22 cellular contexts compared by ENCODE assay signal in genomic region chr21:46145840-46146691, GRCh38. TPM values are rescaled to one million over a fixed set of nuclear protein-coding genes. Genes with fewer than 3 reads are reported as not detected.
DNase-seq lines count a peak whose midpoint lies in the region; ATAC-seq, FAIRE-seq and TF ChIP-seq lines count a peak whose summit lies in the region.
"Had no signal": no experiment of that assay in that cellular context is flagged by ENCODE, and none has a peak within 500 bp of the region (broad histone marks: within the 10 kb centered on the region; RNA-seq: fewer than 3 reads in every experiment).

No MANE protein-coding gene starts in this region.

- H3K4me3 ChIP-seq in H1 (ENCODE audit: extremely low read depth in 1 of 4, insufficient read depth in 2 of 4, low read depth in 3 of 4, low read length in 4 of 4) (no peak overlapping the region), neuronal stem cell (ENCODE audit: low read length in 2 of 2) (no peak overlapping the region), uterus (no peak overlapping the region)
- H3K4me3 ChIP-seq: coronary artery, GM23338, SK-N-MC, upper lobe of right lung had no signal

- H3K4me2 ChIP-seq in H1 (ENCODE audit: insufficient read depth in 1 of 2, low read depth in 2 of 2, low read length in 2 of 2) = no peak overlapping the region
- peak overlapping the region; percentile 11 for H3K4me2 ChIP-seq in neuronal stem cell (ENCODE audit: insufficient read depth, low read length, poor library complexity, severe bottlenecking)
- H3K4me2 ChIP-seq: GM23338 had no signal

- H2BK120ac ChIP-seq in H1 (replicated peaks; ENCODE audit: low read depth, low read length) = no peak overlapping the region
- H2BK120ac ChIP-seq in neuronal stem cell (ENCODE audit: low read depth, low read length) = no peak overlapping the region

- TF ChIP-seq EP300 in H1 (IDR thresholded peaks at IDR 0.05; ENCODE audit: borderline replicate concordance in 1 of 2, low read depth in 2 of 2, low read length in 2 of 2) = no peak

- H4K91ac ChIP-seq in H1 (replicated peaks; ENCODE audit: insufficient read length, low read length) (no peak overlapping the region), neuronal stem cell (ENCODE audit: low read depth, low read length, poor library complexity) (no peak overlapping the region)

- peaks cover 0 to 11% (median 2%) of the 10 kb centered on the region in 4 experiments; a peak in 3 of 7 replicates for H3K27me3 ChIP-seq in H1 (replicated peaks in 1 of 4; ENCODE audit: control insufficient read depth in 3 of 4, extremely low read depth in 1 of 4, insufficient read depth in 3 of 4, low read length in 3 of 4)
- H3K27me3 ChIP-seq in neuronal stem cell (ENCODE audit: control insufficient read depth in 3 of 3, insufficient read depth in 3 of 3, low read depth in 1 of 3, low read length in 3 of 3) = peaks cover 0 to 11% (median 0%) of the 10 kb centered on the region in 3 experiments
- no peaks in the 10 kb centered on the region for H3K27me3 ChIP-seq in uterus
- H3K27me3 ChIP-seq: upper lobe of right lung had no signal

- ATAC-seq in left ventricle myocardium superior (no peak), GM18909 (IDR thresholded peaks at IDR 0.05; ENCODE audit: poor library complexity, unreplicated experiment) (no peak)
- ATAC-seq: GM23338, T-helper 17 cell, upper lobe of right lung had no signal

- no peak overlapping the region for H3K14ac ChIP-seq in H1 (ENCODE audit: insufficient read length)
- no peak overlapping the region for H3K14ac ChIP-seq in neuronal stem cell (ENCODE audit: low read length)

- H2AFZ ChIP-seq in H1 (ENCODE audit: low read length) = no peak overlapping the region
- no peak overlapping the region for H2AFZ ChIP-seq in neuronal stem cell (ENCODE audit: low read length)
- H2AFZ ChIP-seq: GM23338 had no signal

- H3K23ac ChIP-seq in H1 (ENCODE audit: insufficient read length) (no peak overlapping the region), neuronal stem cell (ENCODE audit: low read depth, low read length, poor library complexity) (no peak overlapping the region)

- peaks cover 0 to 8% of the 10 kb centered on the region in 2 experiments; a peak in 1 of 4 replicates for H3K9me3 ChIP-seq in H1 (ENCODE audit: insufficient read depth in 2 of 2, low read depth in 1 of 2, low read length in 1 of 2)
- H3K9me3 ChIP-seq in neuronal stem cell (replicated peaks in 1 of 2; ENCODE audit: control insufficient read depth in 2 of 2, insufficient read depth in 1 of 2, low read depth in 1 of 2, low read length in 2 of 2) = peaks cover 2 to 8% of the 10 kb centered on the region in 2 donors
- no peaks in the 10 kb centered on the region for H3K9me3 ChIP-seq in uterus
- H3K9me3 ChIP-seq: upper lobe of right lung had no signal

- no peak for TF ChIP-seq RAD21 in H1 (IDR thresholded peaks at IDR 0.05 in 1 of 2, conservative IDR thresholded peaks at IDR 0.05 in 1 of 2; ENCODE audit: low read depth in 2 of 2, low read length in 2 of 2)

- TF ChIP-seq CTCF in H1 (IDR thresholded peaks at IDR 0.05; ENCODE audit: control extremely low read depth in 1 of 3, insufficient read depth in 1 of 3, low read depth in 1 of 3, low read length in 3 of 3) (no peak), uterus (IDR thresholded peaks at IDR 0.05) (no peak)

- intact Hi-C loops in left ventricle myocardium superior (cut with micrococcal nuclease) (no loop called here), cardiac septum (cut with DNase I) (loop anchor here (10.0 kb wide), 2 partner anchors 79 to 109 kb away; partner anchors contain the start of gene LSS), uterus (cut with DNase I; ENCODE audit: low total_unique reads) (no loop called here)

- H2AK5ac ChIP-seq in H1 (ENCODE audit: low read depth, low read length) (no peak overlapping the region), neuronal stem cell (ENCODE audit: low read depth, low read length) (peak overlapping the region; percentile 63)

- H3K56ac ChIP-seq in H1 (replicated peaks; ENCODE audit: insufficient read length, low read depth, low read length) = no peak overlapping the region

- H2BK5ac ChIP-seq in H1 (ENCODE audit: low read depth, low read length) = no peak overlapping the region
- peak overlapping the region; percentile 66 for H2BK5ac ChIP-seq in neuronal stem cell (ENCODE audit: low read length)

- H2BK12ac ChIP-seq in H1 (ENCODE audit: low read depth, low read length) (no peak overlapping the region), neuronal stem cell (ENCODE audit: low read length) (peak overlapping the region; percentile 73)

- H2BK20ac ChIP-seq in H1 (ENCODE audit: low read length) = no peak overlapping the region

- DNase-seq in left ventricle myocardium superior = peak; percentile 21
- DNase-seq in cardiac septum (ENCODE audit: low spot score) = no peak
- no peak for DNase-seq in H1 (ENCODE audit: low read depth in 1 of 2, low spot score in 2 of 2)
- no peak for DNase-seq in neuronal stem cell (ENCODE audit: low spot score)
- DNase-seq in uterus = peak; percentile 14 to 15
- no peak for DNase-seq in NCI-H1694 (lab: John Stamatoyannopoulos, UW)
- DNase-seq in kidney tubule cell (ENCODE audit: low spot score) = no peak
- DNase-seq: activated effector memory CD4-positive, alpha-beta T cell treated with anti-CD3 and anti-CD28 coated beads, Interleukin-2, amount 50 U/mL, for 16 hours; C1 segment of cervical spinal cord; NCI-H510A; NK-92 treated with Interleukin-12 subunit alpha and Interleukin-12 subunit beta, amount 100 ng/mL, for 24 hours; stimulated activated CD4-positive, alpha-beta T cell treated with anti-CD3 and anti-CD28 coated beads, Interleukin-12 subunit alpha, Interleukin-12 subunit beta, amount 100 ng/mL, for 4 hours; stimulated activated CD4-positive, alpha-beta T cell treated with anti-CD3 and anti-CD28 coated beads, Interleukin-4, amount 100 ng/mL, for 4 hours; upper lobe of right lung had no signal

- H3K36me3 ChIP-seq in H1 (ENCODE audit: control insufficient read depth in 2 of 4, insufficient read depth in 4 of 4, low read length in 3 of 4) (no peaks in the 10 kb centered on the region; a peak in 1 of 8 replicates), neuronal stem cell (replicated peaks in 1 of 2; ENCODE audit: control insufficient read depth in 2 of 2, insufficient read depth in 2 of 2, low read length in 2 of 2) (no peaks in the 10 kb centered on the region), uterus (no peaks in the 10 kb centered on the region)
- H3K36me3 ChIP-seq: upper lobe of right lung had no signal

- H3K79me2 ChIP-seq in H1 (ENCODE audit: control insufficient read depth in 1 of 2, insufficient read depth in 2 of 2, low read length in 2 of 2) = no peaks in the 10 kb centered on the region

- H3K9ac ChIP-seq in H1 (replicated peaks in 1 of 4; ENCODE audit: extremely low read depth in 1 of 4, low read depth in 3 of 4, low read length in 3 of 4) = no peak overlapping the region
- peak overlapping the region; percentile 21 for H3K9ac ChIP-seq in neuronal stem cell (ENCODE audit: low read depth, low read length, poor library complexity)

- H3K4ac ChIP-seq in H1 (replicated peaks; ENCODE audit: insufficient read length, low read depth, low read length) (no peak overlapping the region), neuronal stem cell (ENCODE audit: low read length) (no peak overlapping the region)

- WGBS in H1 (ENCODE audit: extremely low coverage in 1 of 2, insufficient coverage in 1 of 2, insufficient read length in 1 of 2, insufficient replicate concordance in 2 of 2, low coverage in 1 of 2, low lambda C conversion rate in 2 of 2, missing lambda C conversion rate in 1 of 2), 2 experiments = 94% methylated on average over 16 of the region's 60 CpGs; no CpG with 5 or more reads in 1 of the 2 experiments
- no CpG with 5 or more reads among the region's 60 CpGs for WGBS in neuronal stem cell (ENCODE audit: extremely low coverage in 2 of 2, insufficient read length in 2 of 2, insufficient replicate concordance in 1 of 2), 2 donors

- H4K8ac ChIP-seq in H1 (ENCODE audit: extremely low read depth, insufficient read depth, low read length) = peak overlapping the region; percentile 53
- H4K8ac ChIP-seq in neuronal stem cell (ENCODE audit: low read depth, low read length) = no peak overlapping the region

- H4K20me1 ChIP-seq in H1 (replicated peaks in 1 of 2; ENCODE audit: control insufficient read depth in 1 of 2, insufficient read depth in 2 of 2, low read length in 2 of 2) = no peaks in the 10 kb centered on the region

- CTCF ChIA-PET in H1 (lab: Charles Lee; ENCODE audit: partially characterized antibody) = interaction anchor here (0.6 to 1.6 kb wide), 7 partner anchors 9 to 107 kb away, joined by 3 to 6 read pairs (median 5); no protein-coding TSS in a partner anchor

- H3K79me1 ChIP-seq in H1 (ENCODE audit: low read depth, low read length) (no peaks in the 10 kb centered on the region), neuronal stem cell (ENCODE audit: low read depth, low read length) (peaks cover 2% of the 10 kb centered on the region)

- TF ChIP-seq POLR2A in H1 (IDR thresholded peaks at IDR 0.05; ENCODE audit: control extremely low read depth in 1 of 2, low read depth in 2 of 2, low read length in 2 of 2) (no peak), uterus (IDR thresholded peaks at IDR 0.05) (no peak)

- peaks cover 0 to 4% (median under 1%) of the 10 kb centered on the region in 4 experiments; a peak in 3 of 7 replicates for H3K4me1 ChIP-seq in H1 (replicated peaks in 1 of 4; ENCODE audit: control insufficient read depth in 3 of 4, insufficient read depth in 4 of 4, low read length in 3 of 4)
- H3K4me1 ChIP-seq in neuronal stem cell (ENCODE audit: control insufficient read depth in 2 of 2, insufficient read depth in 1 of 2, low read depth in 1 of 2, low read length in 2 of 2) = peaks cover 4% of the 10 kb centered on the region in 2 donors
- H3K4me1 ChIP-seq in uterus = no peaks in the 10 kb centered on the region
- H3K4me1 ChIP-seq: upper lobe of right lung had no signal

- H3K27ac ChIP-seq in H1 (ENCODE audit: low read depth, low read length) (no peak overlapping the region), neuronal stem cell (replicated peaks; ENCODE audit: low read length) (no peak overlapping the region), uterus (no peak overlapping the region)
- H3K27ac ChIP-seq: coronary artery, SK-N-MC, upper lobe of right lung had no signal

- H3K23me2 ChIP-seq in H1 (ENCODE audit: low read depth, low read length) = no peaks in the 10 kb centered on the region

- H2BK15ac ChIP-seq in H1 (ENCODE audit: low read length) = no peak overlapping the region
- peak overlapping the region; percentile 81 for H2BK15ac ChIP-seq in neuronal stem cell (ENCODE audit: low read length)

- no peak for FAIRE-seq in H1 (lab: Jason Lieb, UNC)
- FAIRE-seq: D721Med, RCC 7860 had no signal

- no peak overlapping the region for H3K18ac ChIP-seq in H1 (ENCODE audit: extremely low read depth, low read length)
- peak overlapping the region; percentile 83 for H3K18ac ChIP-seq in neuronal stem cell (ENCODE audit: low read length)

- no peak overlapping the region for H4K5ac ChIP-seq in H1 (ENCODE audit: insufficient read length, low read depth, low read length)

- POLR2A ChIA-PET in H1 (lab: Charles Lee; ENCODE audit: partially characterized antibody) = no interaction called here

RNA-seq across cellular contexts. Expression of gene FTCD, which starts 9.3 kb away (rescaled TPM):
- total RNA-seq in left ventricle myocardium superior (1.5 TPM), cardiac septum (0.83 TPM), uterus (1 to 10 TPM in 2 of 4 donors, not detected in 2; 4.5 to 7.0 TPM)
- total RNA-seq in H1 (2021; fragmentation: NEBNext Ultra II Directional; extraction: Animal tissue kit (Norgen Biotek cat#: 25700)) = 3.3 and 6.0 TPM in 2 replicates
- polyA plus RNA-seq in H1 (2011; rRNA removed) = 4.9 and 7.3 TPM in 2 replicates
- 5.2 TPM for polyA plus RNA-seq in H1 (2011; cell fraction: cytosol; rRNA removed)
- polyA plus RNA-seq in H1 (2011; cell fraction: nucleus; rRNA removed) = 21.4 TPM
- 5.9 to 9.8 TPM (median 7.8 TPM) in 4 replicates for polyA plus RNA-seq in H1 (2012, experiment 1 of 2)
- 2.3 TPM for polyA plus RNA-seq in H1 (2012, experiment 2 of 2)
- polyA plus RNA-seq in H1 (2013, experiment 1 of 2) = 3.9 TPM
- polyA plus RNA-seq in H1 (2013, experiment 2 of 2) = 4.0 TPM
- polyA minus RNA-seq in H1 (2011; rRNA and poly(A)+ RNA removed) = 3.0 and 4.7 TPM in 2 replicates
- 6.4 TPM for polyA minus RNA-seq in H1 (2011; cell fraction: cytosol; rRNA and poly(A)+ RNA removed)
- polyA minus RNA-seq in H1 (2011; cell fraction: nucleus; rRNA and poly(A)+ RNA removed) = 6.1 TPM
- polyA plus RNA-seq in neuronal stem cell (2013, experiment 1 of 2) = 2.1 TPM
- polyA plus RNA-seq in neuronal stem cell (2013, experiment 2 of 2) = 2.0 TPM
- total RNA-seq: M059J had no signal

RNA-seq across cellular contexts. Expression of gene SPATC1L, which starts 38.2 kb away (rescaled TPM):
- total RNA-seq in left ventricle myocardium superior = 12.0 TPM
- 7.3 TPM for total RNA-seq in cardiac septum
- total RNA-seq in H1 (2021; fragmentation: NEBNext Ultra II Directional; extraction: Animal tissue kit (Norgen Biotek cat#: 25700)) = 49.4 and 50.0 TPM in 2 replicates
- polyA plus RNA-seq in H1 (2011; rRNA removed) = 24.9 and 44.8 TPM in 2 replicates
- 16.4 TPM for polyA plus RNA-seq in H1 (2011; cell fraction: cytosol; rRNA removed)
- 43.3 TPM for polyA plus RNA-seq in H1 (2011; cell fraction: nucleus; rRNA removed)
- 38.0 to 56.9 TPM (median 53.3 TPM) in 4 replicates for polyA plus RNA-seq in H1 (2012, experiment 1 of 2)
- polyA plus RNA-seq in H1 (2012, experiment 2 of 2) = 50.4 TPM
- 48.1 TPM for polyA plus RNA-seq in H1 (2013, experiment 1 of 2)
- polyA plus RNA-seq in H1 (2013, experiment 2 of 2) = 48.0 TPM
- 6.2 and 7.1 TPM in 2 replicates for polyA minus RNA-seq in H1 (2011; rRNA and poly(A)+ RNA removed)
- 30.3 TPM for polyA minus RNA-seq in H1 (2011; cell fraction: cytosol; rRNA and poly(A)+ RNA removed)
- polyA minus RNA-seq in H1 (2011; cell fraction: nucleus; rRNA and poly(A)+ RNA removed) = 21.2 TPM
- 38.2 TPM for polyA plus RNA-seq in neuronal stem cell (2013, experiment 1 of 2)
- 37.5 TPM for polyA plus RNA-seq in neuronal stem cell (2013, experiment 2 of 2)
- total RNA-seq in uterus = 1 to 10 TPM in 3 of 4 donors, not detected in 1; 4.9 to 10.0 (median 6.4) TPM

RNA-seq across cellular contexts. Expression of gene COL6A2, which starts 48.2 kb away (rescaled TPM):
- 196 TPM for total RNA-seq in left ventricle myocardium superior
- 157 TPM for total RNA-seq in cardiac septum
- 60.6 and 62.7 TPM in 2 replicates for total RNA-seq in H1 (2021; fragmentation: NEBNext Ultra II Directional; extraction: Animal tissue kit (Norgen Biotek cat#: 25700))
- polyA plus RNA-seq in H1 (2011; rRNA removed) = 60.1 and 79.2 TPM in 2 replicates
- polyA plus RNA-seq in H1 (2011; cell fraction: cytosol; rRNA removed) = 60.4 TPM
- 219 TPM for polyA plus RNA-seq in H1 (2011; cell fraction: nucleus; rRNA removed)
- polyA plus RNA-seq in H1 (2012, experiment 1 of 2) = 38.8 to 78.4 TPM (median 69.6 TPM) in 4 replicates
- polyA plus RNA-seq in H1 (2012, experiment 2 of 2) = 41.6 TPM
- polyA plus RNA-seq in H1 (2013, experiment 1 of 2) = 99.7 TPM
- polyA plus RNA-seq in H1 (2013, experiment 2 of 2) = 84.9 TPM
- 14.9 and 16.7 TPM in 2 replicates for polyA minus RNA-seq in H1 (2011; rRNA and poly(A)+ RNA removed)
- 30.5 TPM for polyA minus RNA-seq in H1 (2011; cell fraction: cytosol; rRNA and poly(A)+ RNA removed)
- polyA minus RNA-seq in H1 (2011; cell fraction: nucleus; rRNA and poly(A)+ RNA removed) = 40.6 TPM
- 19.3 TPM for polyA plus RNA-seq in neuronal stem cell (2013, experiment 1 of 2)
- 19.1 TPM for polyA plus RNA-seq in neuronal stem cell (2013, experiment 2 of 2)
- total RNA-seq in uterus = 1,000 to 10,000 TPM in 2 of 4 donors, 100 to 1,000 TPM in 2; 321 to 1,200 (median 948) TPM

Comparison
In these comparisons a context has a peak if more than half of its experiments do, and no peak if none do; other contexts are left out.
1. DNase-seq: peak in left ventricle myocardium superior (single experiment) and uterus (2 of 2); none in cardiac septum (single experiment), H1 (0 of 2), neuronal stem cell (single experiment), NCI-H1694 (single experiment) and kidney tubule cell (single experiment).